Comparison of ENCODE assay signal across 20 cellular contexts in the genomic region with DNA sequence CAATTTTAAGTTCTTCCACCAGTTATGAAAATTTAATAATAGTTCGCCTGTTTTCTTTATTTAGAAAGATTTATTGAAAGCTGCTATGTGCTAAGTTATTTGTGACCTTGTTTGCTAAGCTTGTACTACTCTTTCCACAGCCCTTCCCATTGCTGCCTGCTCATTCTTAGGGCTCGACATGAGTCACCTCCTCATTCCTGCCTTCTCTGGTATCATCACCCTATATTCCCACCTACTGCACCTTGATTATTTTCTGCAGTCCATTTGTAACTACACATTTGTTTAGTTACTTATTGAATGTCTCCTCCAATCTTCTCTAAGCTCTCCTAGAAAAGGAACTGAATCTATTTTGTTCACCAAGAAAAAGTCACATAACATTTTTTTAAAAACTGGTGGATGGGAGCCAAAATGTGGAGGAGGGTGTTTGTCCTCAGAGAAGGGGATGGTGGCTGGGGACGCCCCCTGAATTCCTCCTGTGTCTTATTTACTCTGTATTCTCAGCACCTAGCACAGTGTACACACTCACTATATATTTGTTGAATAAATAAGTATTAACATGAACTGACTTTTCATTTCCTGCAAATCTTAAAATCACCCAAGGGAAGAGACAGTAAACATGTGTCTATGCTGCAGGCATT. TPM values are rescaled to one million over a fixed set of nuclear protein-coding genes. Genes with fewer than 3 reads are reported as not detected.
DNase-seq lines count a peak whose midpoint lies in the region; FAIRE-seq and TF ChIP-seq lines count a peak whose summit lies in the region.
"Had no signal": no experiment of that assay in that cellular context is flagged by ENCODE, and none has a peak within 500 bp of the region (broad histone marks: within the 10 kb centered on the region; RNA-seq: fewer than 3 reads in every experiment).

No MANE protein-coding gene starts in this region.

- no peaks in the 10 kb centered on the region for H3K27me3 ChIP-seq in transverse colon

- TF ChIP-seq CTCF in transverse colon (IDR thresholded peaks at IDR 0.05): no peak

- in situ Hi-C loops in G401 (cut with HindIII; ENCODE audit: low sequenced_read_pairs): no loop called here
- in situ Hi-C loops in transverse colon (cut with MboI; ENCODE audit: low pct_ligation_motif_present in 1 of 4, low pct_unique_long_range_greater_than_20kb in 1 of 4, low sequenced_read_pairs in 3 of 4): no loop called here

- H3K4me3 Mint-ChIP-seq in T-helper 2 cell treated with Interferon-gamma antibody and Interleukin-4, amounts not matched to agents 5 μg/mL and 100 μg/mL, for 36 hours: no peak overlapping the region
- no peak overlapping the region for H3K4me3 Mint-ChIP-seq in activated naive CD8-positive, alpha-beta T cell treated with anti-CD3 and anti-CD28 coated beads for 36 hours
- H3K4me3 Mint-ChIP-seq: activated CD4-positive, alpha-beta memory T cell treated with anti-CD3 and anti-CD28 coated beads for 36 hours had no signal

- TF ChIP-seq EP300 in transverse colon (IDR thresholded peaks at IDR 0.05; ENCODE audit: low read depth): no peak

- H3K4me1 ChIP-seq in transverse colon: peaks cover 0 to 4% (median 0%) of the 10 kb centered on the region in 4 donors

- no peak overlapping the region for H3K4me3 ChIP-seq in transverse colon
- H3K4me3 ChIP-seq: skin epidermis had no signal

- peaks cover 7% of the 10 kb centered on the region for H3K4me1 Mint-ChIP-seq in T-helper 2 cell treated with Interferon-gamma antibody and Interleukin-4, amounts not matched to agents 5 μg/mL and 100 μg/mL, for 36 hours (ENCODE audit: low read depth)
- peaks cover 29% of the 10 kb centered on the region for H3K4me1 Mint-ChIP-seq in activated naive CD8-positive, alpha-beta T cell treated with anti-CD3 and anti-CD28 coated beads for 36 hours

- H3K27me3 Mint-ChIP-seq in T-helper 2 cell treated with Interferon-gamma antibody and Interleukin-4, amounts not matched to agents 5 μg/mL and 100 μg/mL, for 36 hours (ENCODE audit: low read depth): no peaks in the 10 kb centered on the region
- no peaks in the 10 kb centered on the region for H3K27me3 Mint-ChIP-seq in activated naive CD8-positive, alpha-beta T cell treated with anti-CD3 and anti-CD28 coated beads for 36 hours
- H3K27me3 Mint-ChIP-seq: activated CD4-positive, alpha-beta memory T cell treated with anti-CD3 and anti-CD28 coated beads for 36 hours had no signal

- FAIRE-seq in HTR-8/SVneo (lab: Jason Lieb, UNC): no peak

- DNase-seq in T-helper 2 cell treated with Interferon-gamma antibody and Interleukin-4, amounts not matched to agents 5 μg/mL and 100 μg/mL, for 36 hours (ENCODE audit: low spot score): no peak
- no peak for DNase-seq in T-helper 2 cell
- peak; percentile 28 for DNase-seq in HTR-8/SVneo (ENCODE audit: insufficient read length, low spot score)
- DNase-seq in activated naive CD8-positive, alpha-beta T cell treated with anti-CD3 and anti-CD28 coated beads for 36 hours: no peak
- DNase-seq in kidney glomerular epithelial cell (lab: John Stamatoyannopoulos, UW): peak; percentile 40
- DNase-seq in G401 (ENCODE audit: low spot score): no peak
- DNase-seq in NOMO-1 treated with dmso at 0.1 percent for 144 hours (lab: John Stamatoyannopoulos, UW; ENCODE audit: unreplicated experiment): no peak
- no peak for DNase-seq in transverse colon
- DNase-seq: 8988T; activated gamma-delta T cell treated with Interleukin-2 at 50 U/mL for 16 hours; central memory CD4-positive, alpha-beta T cell; COR-L47; islet precursor cell; NCI-H187; NCI-H526; substantia nigra; T1000 had no signal

- H3K27ac Mint-ChIP-seq in T-helper 2 cell treated with Interferon-gamma antibody and Interleukin-4, amounts not matched to agents 5 μg/mL and 100 μg/mL, for 36 hours: peak overlapping the region; percentile 37
- peak overlapping the region; percentile 77 for H3K27ac Mint-ChIP-seq in activated naive CD8-positive, alpha-beta T cell treated with anti-CD3 and anti-CD28 coated beads for 36 hours
- H3K27ac Mint-ChIP-seq: activated CD4-positive, alpha-beta memory T cell treated with anti-CD3 and anti-CD28 coated beads for 36 hours; IgD-negative memory B cell had no signal

- no peaks in the 10 kb centered on the region for H3K9me3 ChIP-seq in transverse colon

- no peaks in the 10 kb centered on the region for H3K36me3 ChIP-seq in transverse colon

- TF ChIP-seq POLR2A in transverse colon (IDR thresholded peaks at IDR 0.05): no peak

- H3K36me3 Mint-ChIP-seq in T-helper 2 cell treated with Interferon-gamma antibody and Interleukin-4, amounts not matched to agents 5 μg/mL and 100 μg/mL, for 36 hours (ENCODE audit: low read depth): peaks cover 13% of the 10 kb centered on the region
- H3K36me3 Mint-ChIP-seq in activated naive CD8-positive, alpha-beta T cell treated with anti-CD3 and anti-CD28 coated beads for 36 hours: peaks cover 15% of the 10 kb centered on the region
- H3K36me3 Mint-ChIP-seq: IgD-negative memory B cell had no signal

- intact Hi-C loops in transverse colon (cut with DNase I; ENCODE audit: low total_unique reads): no loop called here

- WGBS in transverse colon (ENCODE audit: low coverage in 1 of 2), 2 donors: 25 to 40% methylated on average over 2 to 3 of the region's 3 CpGs

- H3K27ac ChIP-seq in transverse colon: no peak overlapping the region
- H3K27ac ChIP-seq: skin epidermis had no signal

- no peaks in the 10 kb centered on the region for H3K9me3 Mint-ChIP-seq in T-helper 2 cell treated with Interferon-gamma antibody and Interleukin-4, amounts not matched to agents 5 μg/mL and 100 μg/mL, for 36 hours
- no peaks in the 10 kb centered on the region for H3K9me3 Mint-ChIP-seq in activated naive CD8-positive, alpha-beta T cell treated with anti-CD3 and anti-CD28 coated beads for 36 hours
- H3K9me3 Mint-ChIP-seq: activated CD4-positive, alpha-beta memory T cell treated with anti-CD3 and anti-CD28 coated beads for 36 hours; IgD-negative memory B cell had no signal

RNA-seq across cellular contexts. Expression of a gene that starts 3.7 kb away (rescaled TPM):
- 10 to 100 TPM; 33.8 to 36.4 TPM for total RNA-seq in activated naive CD8-positive, alpha-beta T cell treated with anti-CD3 and anti-CD28 coated beads for 36 hours
- total RNA-seq in G401 (2014; rRNA removed; shearing (Covaris generic)): 62.5 and 92.6 TPM in 2 replicates
- total RNA-seq in transverse colon: 10 to 100 TPM in 2 of 4 donors, 1 to 10 TPM in 2; 4.8 to 34.7 (median 17.0) TPM

RNA-seq across cellular contexts. Expression of a gene that starts 32.3 kb away (rescaled TPM):
- total RNA-seq in activated naive CD8-positive, alpha-beta T cell treated with anti-CD3 and anti-CD28 coated beads for 36 hours: under 1 TPM; 0.84 to 0.89 TPM
- 0.81 and 2.3 TPM in 2 replicates for total RNA-seq in G401 (2014; rRNA removed; shearing (Covaris generic))
- 1 to 10 TPM in 3 of 4 donors, under 1 TPM in 1; 0.20 to 9.1 (median 3.7) TPM for total RNA-seq in transverse colon

RNA-seq across cellular contexts. Expression of a gene that starts 49.2 kb away (rescaled TPM):
- total RNA-seq in activated naive CD8-positive, alpha-beta T cell treated with anti-CD3 and anti-CD28 coated beads for 36 hours: 10 to 100 TPM; 15.8 to 16.6 TPM
- 17.2 and 17.6 TPM in 2 replicates for total RNA-seq in G401 (2014; rRNA removed; shearing (Covaris generic))
- 10 to 100 TPM; 14.2 to 25.9 (median 15.1) TPM for total RNA-seq in transverse colon

RNA-seq across cellular contexts. Expression of a gene that starts 49.3 kb away (rescaled TPM):
- 10 to 100 TPM; 27.4 to 29.0 TPM for total RNA-seq in activated naive CD8-positive, alpha-beta T cell treated with anti-CD3 and anti-CD28 coated beads for 36 hours
- 17.0 and 26.9 TPM in 2 replicates for total RNA-seq in G401 (2014; rRNA removed; shearing (Covaris generic))
- 100 to 1,000 TPM in 1 of 4 donors, 10 to 100 TPM in 3; 27.2 to 184 (median 62.8) TPM for total RNA-seq in transverse colon

Comparison
In these comparisons a context has a peak if more than half of its experiments do, and no peak if none do; other contexts are left out.
1. DNase-seq: peak in HTR-8/SVneo (single experiment) and kidney glomerular epithelial cell (single experiment); none in T-helper 2 cell treated with Interferon-gamma antibody and Interleukin-4, amounts not matched to agents 5 μg/mL and 100 μg/mL, for 36 hours (single experiment), T-helper 2 cell (0 of 5), activated naive CD8-positive, alpha-beta T cell treated with anti-CD3 and anti-CD28 coated beads for 36 hours (single experiment), G401 (single experiment), NOMO-1 treated with dmso at 0.1 percent for 144 hours (single experiment) and transverse colon (single experiment).